In genomic region chr4:6986781-6987565, GRCh38 we compare ENCODE assay signal across 8 cellular contexts. TPM values are rescaled to one million over a fixed set of nuclear protein-coding genes. Genes with fewer than 3 reads are reported as not detected.
DNase-seq lines count a peak whose midpoint lies in the region; TF ChIP-seq lines count a peak whose summit lies in the region.

No MANE protein-coding gene starts in this region.

- H3K36me3 ChIP-seq in H7 (replicated peaks; ENCODE audit: control insufficient read depth, insufficient read depth, low read length) (no peaks in the 10 kb centered on the region), neuron (ENCODE audit: insufficient read depth, low read length) (peaks cover 3% of the 10 kb centered on the region), stomach smooth muscle (ENCODE audit: control insufficient read depth in 2 of 2, insufficient read depth in 2 of 2, low read length in 2 of 2) (peaks cover 0 to 4% of the 10 kb centered on the region in 2 donors)

- H3K4me3 ChIP-seq in H7 (ENCODE audit: insufficient read depth, low read depth, low read length) = peak overlapping the region; percentile 91
- H3K4me3 ChIP-seq in foreskin fibroblast (ENCODE audit: low read depth in 1 of 2, low read length in 2 of 2) = peak overlapping the region; percentile 92 to 95
- H3K4me3 ChIP-seq in neuron (ENCODE audit: low read length) = peak overlapping the region; percentile 68
- peak overlapping the region; percentile 96 for H3K4me3 ChIP-seq in stomach smooth muscle (ENCODE audit: low read length in 2 of 2)

- H3K4me1 ChIP-seq in neuron (ENCODE audit: insufficient read depth, low read length) (peaks cover 42% of the 10 kb centered on the region), stomach smooth muscle (ENCODE audit: control insufficient read depth, insufficient read depth, low read length) (peaks cover 36% of the 10 kb centered on the region)

- no peak for TF ChIP-seq CTCF in foreskin fibroblast (IDR thresholded peaks at IDR 0.05; ENCODE audit: low read depth, low read length)

- H3K9ac ChIP-seq in stomach smooth muscle (ENCODE audit: low read length in 2 of 2) = peak overlapping the region; percentile 84 to 90

- H3K27me3 ChIP-seq in H7 (ENCODE audit: control insufficient read depth, insufficient read depth, low read length) (no peaks in the 10 kb centered on the region), neuron (ENCODE audit: insufficient read depth, low read length) (no peaks in the 10 kb centered on the region), stomach smooth muscle (ENCODE audit: control insufficient read depth in 1 of 2, insufficient read depth in 2 of 2, low read length in 2 of 2) (no peaks in the 10 kb centered on the region)

- peak overlapping the region; percentile 69 for H2AFZ ChIP-seq in neuron (ENCODE audit: low read depth, low read length)

- DNase-seq in GDM1 (lab: John Stamatoyannopoulos, UW) (peak; percentile 90), H7 (peak; percentile 99), M059J (ENCODE audit: low read depth) (peak; percentile 86), SHP77 treated with DMSO at 0.1 percent for 48 hours (lab: John Stamatoyannopoulos, UW) (peak; percentile 22), activated gamma-delta T cell treated with Interleukin-2 at 50 U/mL for 16 hours (peak; percentile 91), foreskin fibroblast (peak; percentile 94 to 99)

- peak overlapping the region; percentile 92 for H3K27ac ChIP-seq in stomach smooth muscle (ENCODE audit: low read length)

- H3K9me3 ChIP-seq in neuron (ENCODE audit: low read length) (no peaks in the 10 kb centered on the region), stomach smooth muscle (ENCODE audit: control insufficient read depth in 2 of 2, low read length in 2 of 2) (no peaks in the 10 kb centered on the region)

RNA-seq across cellular contexts. Expression of gene TADA2B, which starts 56.2 kb away (rescaled TPM):
- total RNA-seq in H7 (2014; rRNA removed; shearing (Covaris generic)) = 14.0 TPM in 2 replicates
- 7.6 and 11.0 TPM in 2 replicates for total RNA-seq in M059J (2014; rRNA removed; shearing (Covaris generic))

Comparison
In these comparisons a context has a peak if more than half of its experiments do, and no peak if none do; other contexts are left out.
1. Peak in every context shown above with its lines: DNase-seq, H3K4me3 ChIP-seq and H3K27ac ChIP-seq.
2. DNase-seq: peak in every context shown above with its lines; median percentile 99 in H7; 96 in foreskin fibroblast; 91 in activated gamma-delta T cell treated with Interleukin-2 at 50 U/mL for 16 hours; 90 in GDM1; 86 in M059J; 22 in SHP77 treated with DMSO at 0.1 percent for 48 hours.